In genomic region chr2:157260403-157261198, GRCh38 we compare ENCODE assay signal across 1 cellular context.
TF ChIP-seq lines count a peak whose summit lies in the region.

No MANE protein-coding gene starts in this region.

TF ChIP-seq in K562, 482 proteins besides CTCF, POLR2A, EP300 and RAD21 (continues in another document):
- 0 out of 2 replicates have a peak, but pooled peaks have one; percentile 12 for TF ChIP-seq STAT6 (CRISPR knock-in tag; IDR thresholded peaks at IDR 0.05)
- no peak for TF ChIP-seq EHMT2 (IDR thresholded peaks at IDR 0.05)
- TF ChIP-seq COPS2 (conservative IDR thresholded peaks at IDR 0.05): no peak
- 0 out of 2 replicates have a peak, but pooled peaks have one; percentile 34 for TF ChIP-seq NR2C2 (CRISPR knock-in tag; IDR thresholded peaks at IDR 0.05)
- no peak for TF ChIP-seq NR2C2 (tag; IDR thresholded peaks at IDR 0.05)
- TF ChIP-seq, protein P1, sequence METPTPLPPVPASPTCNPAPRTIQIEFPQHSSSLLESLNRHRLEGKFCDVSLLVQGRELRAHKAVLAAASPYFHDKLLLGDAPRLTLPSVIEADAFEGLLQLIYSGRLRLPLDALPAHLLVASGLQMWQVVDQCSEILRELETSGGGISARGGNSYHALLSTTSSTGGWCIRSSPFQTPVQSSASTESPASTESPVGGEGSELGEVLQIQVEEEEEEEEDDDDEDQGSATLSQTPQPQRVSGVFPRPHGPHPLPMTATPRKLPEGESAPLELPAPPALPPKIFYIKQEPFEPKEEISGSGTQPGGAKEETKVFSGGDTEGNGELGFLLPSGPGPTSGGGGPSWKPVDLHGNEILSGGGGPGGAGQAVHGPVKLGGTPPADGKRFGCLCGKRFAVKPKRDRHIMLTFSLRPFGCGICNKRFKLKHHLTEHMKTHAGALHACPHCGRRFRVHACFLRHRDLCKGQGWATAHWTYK (CRISPR knock-in tag; IDR thresholded peaks at IDR 0.05): 0 out of 2 replicates have a peak, but pooled peaks have one; percentile 19
- TF ChIP-seq, protein P2, sequence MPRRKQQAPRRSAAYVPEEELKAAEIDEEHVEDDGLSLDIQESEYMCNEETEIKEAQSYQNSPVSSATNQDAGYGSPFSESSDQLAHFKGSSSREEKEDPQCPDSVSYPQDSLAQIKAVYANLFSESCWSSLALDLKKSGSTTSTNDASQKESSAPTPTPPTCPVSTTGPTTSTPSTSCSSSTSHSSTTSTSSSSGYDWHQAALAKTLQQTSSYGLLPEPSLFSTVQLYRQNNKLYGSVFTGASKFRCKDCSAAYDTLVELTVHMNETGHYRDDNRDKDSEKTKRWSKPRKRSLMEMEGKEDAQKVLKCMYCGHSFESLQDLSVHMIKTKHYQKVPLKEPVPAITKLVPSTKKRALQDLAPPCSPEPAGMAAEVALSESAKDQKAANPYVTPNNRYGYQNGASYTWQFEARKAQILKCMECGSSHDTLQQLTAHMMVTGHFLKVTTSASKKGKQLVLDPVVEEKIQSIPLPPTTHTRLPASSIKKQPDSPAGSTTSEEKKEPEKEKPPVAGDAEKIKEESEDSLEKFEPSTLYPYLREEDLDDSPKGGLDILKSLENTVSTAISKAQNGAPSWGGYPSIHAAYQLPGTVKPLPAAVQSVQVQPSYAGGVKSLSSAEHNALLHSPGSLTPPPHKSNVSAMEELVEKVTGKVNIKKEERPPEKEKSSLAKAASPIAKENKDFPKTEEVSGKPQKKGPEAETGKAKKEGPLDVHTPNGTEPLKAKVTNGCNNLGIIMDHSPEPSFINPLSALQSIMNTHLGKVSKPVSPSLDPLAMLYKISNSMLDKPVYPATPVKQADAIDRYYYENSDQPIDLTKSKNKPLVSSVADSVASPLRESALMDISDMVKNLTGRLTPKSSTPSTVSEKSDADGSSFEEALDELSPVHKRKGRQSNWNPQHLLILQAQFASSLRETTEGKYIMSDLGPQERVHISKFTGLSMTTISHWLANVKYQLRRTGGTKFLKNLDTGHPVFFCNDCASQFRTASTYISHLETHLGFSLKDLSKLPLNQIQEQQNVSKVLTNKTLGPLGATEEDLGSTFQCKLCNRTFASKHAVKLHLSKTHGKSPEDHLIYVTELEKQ (CRISPR knock-in tag; IDR thresholded peaks at IDR 0.05): no peak
- TF ChIP-seq BACH1 (tag; IDR thresholded peaks at IDR 0.05): peak; percentile 27; the same call in 1 of the 2 replicates
- TF ChIP-seq NFIC (IDR thresholded peaks at IDR 0.05): 0 out of 2 replicates have a peak, but pooled peaks have one; percentile 4
- peak; percentile 74; the same call in 1 of the 2 replicates for TF ChIP-seq GTF2E2 (tag; IDR thresholded peaks at IDR 0.05)
- peak; percentile 57 for TF ChIP-seq RBFOX2 (IDR thresholded peaks at IDR 0.05; ENCODE audit: low read depth, low read length)
- TF ChIP-seq NRF1 (conservative IDR thresholded peaks at IDR 0.05 in 1 of 2, IDR thresholded peaks at IDR 0.05 in 1 of 2): no peak
- TF ChIP-seq GTF2A2 (tag; IDR thresholded peaks at IDR 0.05): peak; percentile 68
- peak; percentile 67; the same call in 1 of the 2 replicates for TF ChIP-seq ZNF584 (CRISPR knock-in tag; IDR thresholded peaks at IDR 0.05; ENCODE audit: low read depth)
- TF ChIP-seq, protein P3, sequence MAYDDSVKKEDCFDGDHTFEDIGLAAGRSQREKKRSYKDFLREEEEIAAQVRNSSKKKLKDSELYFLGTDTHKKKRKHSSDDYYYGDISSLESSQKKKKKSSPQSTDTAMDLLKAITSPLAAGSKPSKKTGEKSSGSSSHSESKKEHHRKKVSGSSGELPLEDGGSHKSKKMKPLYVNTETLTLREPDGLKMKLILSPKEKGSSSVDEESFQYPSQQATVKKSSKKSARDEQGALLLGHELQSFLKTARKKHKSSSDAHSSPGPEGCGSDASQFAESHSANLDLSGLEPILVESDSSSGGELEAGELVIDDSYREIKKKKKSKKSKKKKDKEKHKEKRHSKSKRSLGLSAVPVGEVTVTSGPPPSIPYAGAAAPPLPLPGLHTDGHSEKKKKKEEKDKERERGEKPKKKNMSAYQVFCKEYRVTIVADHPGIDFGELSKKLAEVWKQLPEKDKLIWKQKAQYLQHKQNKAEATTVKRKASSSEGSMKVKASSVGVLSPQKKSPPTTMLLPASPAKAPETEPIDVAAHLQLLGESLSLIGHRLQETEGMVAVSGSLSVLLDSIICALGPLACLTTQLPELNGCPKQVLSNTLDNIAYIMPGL (CRISPR knock-in tag; IDR thresholded peaks at IDR 0.05): no peak
- no peak for TF ChIP-seq ZNF24 (IDR thresholded peaks at IDR 0.05)
- peak; percentile 85 for TF ChIP-seq BRD4 (IDR thresholded peaks at IDR 0.05)
- TF ChIP-seq ZNF589 (CRISPR knock-in tag; IDR thresholded peaks at IDR 0.05; ENCODE audit: low read depth): peak; percentile 15; the same call in 1 of the 2 replicates
- TF ChIP-seq POLR2B (IDR thresholded peaks at IDR 0.05; ENCODE audit: low read depth, partially characterized antibody): no peak
- 0 out of 2 replicates have a peak, but pooled peaks have one; percentile 10 for TF ChIP-seq ZNF197 (CRISPR knock-in tag; IDR thresholded peaks at IDR 0.05; ENCODE audit: low read depth)
- TF ChIP-seq, protein P4, sequence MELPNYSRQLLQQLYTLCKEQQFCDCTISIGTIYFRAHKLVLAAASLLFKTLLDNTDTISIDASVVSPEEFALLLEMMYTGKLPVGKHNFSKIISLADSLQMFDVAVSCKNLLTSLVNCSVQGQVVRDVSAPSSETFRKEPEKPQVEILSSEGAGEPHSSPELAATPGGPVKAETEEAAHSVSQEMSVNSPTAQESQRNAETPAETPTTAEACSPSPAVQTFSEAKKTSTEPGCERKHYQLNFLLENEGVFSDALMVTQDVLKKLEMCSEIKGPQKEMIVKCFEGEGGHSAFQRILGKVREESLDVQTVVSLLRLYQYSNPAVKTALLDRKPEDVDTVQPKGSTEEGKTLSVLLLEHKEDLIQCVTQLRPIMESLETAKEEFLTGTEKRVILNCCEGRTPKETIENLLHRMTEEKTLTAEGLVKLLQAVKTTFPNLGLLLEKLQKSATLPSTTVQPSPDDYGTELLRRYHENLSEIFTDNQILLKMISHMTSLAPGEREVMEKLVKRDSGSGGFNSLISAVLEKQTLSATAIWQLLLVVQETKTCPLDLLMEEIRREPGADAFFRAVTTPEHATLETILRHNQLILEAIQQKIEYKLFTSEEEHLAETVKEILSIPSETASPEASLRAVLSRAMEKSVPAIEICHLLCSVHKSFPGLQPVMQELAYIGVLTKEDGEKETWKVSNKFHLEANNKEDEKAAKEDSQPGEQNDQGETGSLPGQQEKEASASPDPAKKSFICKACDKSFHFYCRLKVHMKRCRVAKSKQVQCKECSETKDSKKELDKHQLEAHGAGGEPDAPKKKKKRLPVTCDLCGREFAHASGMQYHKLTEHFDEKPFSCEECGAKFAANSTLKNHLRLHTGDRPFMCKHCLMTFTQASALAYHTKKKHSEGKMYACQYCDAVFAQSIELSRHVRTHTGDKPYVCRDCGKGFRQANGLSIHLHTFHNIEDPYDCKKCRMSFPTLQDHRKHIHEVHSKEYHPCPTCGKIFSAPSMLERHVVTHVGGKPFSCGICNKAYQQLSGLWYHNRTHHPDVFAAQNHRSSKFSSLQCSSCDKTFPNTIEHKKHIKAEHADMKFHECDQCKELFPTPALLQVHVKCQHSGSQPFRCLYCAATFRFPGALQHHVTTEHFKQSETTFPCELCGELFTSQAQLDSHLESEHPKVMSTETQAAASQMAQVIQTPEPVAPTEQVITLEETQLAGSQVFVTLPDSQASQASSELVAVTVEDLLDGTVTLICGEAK (IDR thresholded peaks at IDR 0.05): peak; percentile 16; the same call in 1 of the 2 replicates
- TF ChIP-seq, protein P4 (CRISPR knock-in tag; IDR thresholded peaks at IDR 0.05): no peak
- peak; percentile 31 for TF ChIP-seq SIRT6 (IDR thresholded peaks at IDR 0.05; ENCODE audit: low read depth, low read length)
- peak; percentile 95; the same call in 1 of the 2 replicates for TF ChIP-seq NFRKB (IDR thresholded peaks at IDR 0.05; ENCODE audit: low read depth)
- 0 out of 2 replicates have a peak, but pooled peaks have one; percentile 17 for TF ChIP-seq CLOCK (CRISPR knock-in tag; IDR thresholded peaks at IDR 0.05; ENCODE audit: borderline replicate concordance)
- 0 out of 2 replicates have a peak, but pooled peaks have one; percentile 21 for TF ChIP-seq MIER1 (IDR thresholded peaks at IDR 0.05; ENCODE audit: low read depth)
- TF ChIP-seq CBFA2T3 (IDR thresholded peaks at IDR 0.05): no peak
- no peak for TF ChIP-seq MBD2 (IDR thresholded peaks at IDR 0.05; ENCODE audit: borderline replicate concordance, low read depth)
- peak; percentile 48 to 50; a peak in 3 of 4 replicates for TF ChIP-seq FOXK2 (conservative IDR thresholded peaks at IDR 0.05 in 1 of 2, IDR thresholded peaks at IDR 0.05 in 1 of 2; ENCODE audit: low read depth in 2 of 2)
- TF ChIP-seq FOXA3 (CRISPR knock-in tag; conservative IDR thresholded peaks at IDR 0.05 in 1 of 2, IDR thresholded peaks at IDR 0.05 in 1 of 2): peak in 1 of 2 experiments; percentile 6; a peak in 1 of 4 replicates
- peak; percentile 59 for TF ChIP-seq ZNF644 (tag; IDR thresholded peaks at IDR 0.05; ENCODE audit: low read depth)
- no peak for TF ChIP-seq ZKSCAN3 (CRISPR knock-in tag; IDR thresholded peaks at IDR 0.05)
- 0 out of 2 replicates have a peak, but pooled peaks have one; percentile 7 for TF ChIP-seq POLR2AphosphoS5 (IDR thresholded peaks at IDR 0.05; ENCODE audit: control insufficient read depth, insufficient read depth, low read depth, low read length)
- no peak for TF ChIP-seq CREB1 (IDR thresholded peaks at IDR 0.05)
- TF ChIP-seq CREB1 (CRISPR knock-in tag; IDR thresholded peaks at IDR 0.05): 0 out of 2 replicates have a peak, but pooled peaks have one; percentile 42
- TF ChIP-seq MYBL2 (IDR thresholded peaks at IDR 0.05; ENCODE audit: low read depth): peak; percentile 33; the same call in 1 of the 2 replicates
- TF ChIP-seq MYBL2 (CRISPR knock-in tag; IDR thresholded peaks at IDR 0.05; ENCODE audit: borderline replicate concordance): no peak
